8 cellular contexts compared by ENCODE assay signal in genomic region chr1:37602750-37603694, GRCh38. TPM values are rescaled to one million over a fixed set of nuclear protein-coding genes. Genes with fewer than 3 reads are reported as not detected.
DNase-seq lines count a peak whose midpoint lies in the region; ATAC-seq, FAIRE-seq and TF ChIP-seq lines count a peak whose summit lies in the region.

No MANE protein-coding gene starts in this region.

- no peaks in the 10 kb centered on the region for H3K4me1 ChIP-seq in lung (ENCODE audit: control insufficient read depth in 2 of 2, insufficient read depth in 2 of 2, low read length in 2 of 2)

- H3K27me3 ChIP-seq in lung (ENCODE audit: control insufficient read depth, insufficient read depth): no peaks in the 10 kb centered on the region

- no peak for ATAC-seq in lung (ENCODE audit: insufficient read depth, low FRiP score)

- DNase-seq in activated CD4-positive, CD25-positive, alpha-beta regulatory T cell treated with anti-CD3 and anti-CD28 coated beads, Interleukin-2, amount 50 U/mL, for 16 hours (ENCODE audit: low read depth, low spot score): peak; percentile 22
- no peak for DNase-seq in activated CD4-positive, CD25-positive, alpha-beta regulatory T cell treated with anti-CD3 and anti-CD28 coated beads, Interleukin-2, amount 50 U/mL, for 72 hours
- DNase-seq in NCI-H1092 (lab: John Stamatoyannopoulos, UW) (peak; percentile 63), T-helper 1 cell (peak in 4 of 5 donors; percentile 5 to 40 (median 32)), lung (ENCODE audit: low spot score) (no peak), urothelium cell line (ENCODE audit: low spot score) (peak; percentile 61), putamen (ENCODE audit: low spot score) (no peak)
- peak; percentile 47 for DNase-seq in central memory CD4-positive, alpha-beta T cell

- no peak for FAIRE-seq in urothelium cell line (lab: Jason Lieb, UNC)

- 39 to 46% methylated on average over 8 of the region's 8 CpGs for whole genome bisulfite sequencing in lung, 2 donors

- H3K4me3 ChIP-seq in lung: no peak overlapping the region

- H3K36me3 ChIP-seq in lung (ENCODE audit: control insufficient read depth in 2 of 2, insufficient read depth in 2 of 2, low read length in 2 of 2): no peaks in the 10 kb centered on the region

- H3K9me3 ChIP-seq in lung (ENCODE audit: control insufficient read depth in 2 of 2, insufficient read depth in 1 of 2, low read length in 1 of 2): no peaks in the 10 kb centered on the region

- no peak overlapping the region for H3K27ac ChIP-seq in lung (ENCODE audit: low read depth in 1 of 2, low read length in 1 of 2)

- TF ChIP-seq CTCF in lung (IDR thresholded peaks at IDR 0.05; ENCODE audit: control extremely low read depth, extremely low read depth): peak; percentile 36

RNA-seq across cellular contexts. Expression of gene GNL2, which starts 7.3 kb away (rescaled TPM):
- total RNA-seq in lung: 10 to 100 TPM; 41.1 to 47.5 TPM
- polyA plus RNA-seq in lung: 100 to 1,000 TPM in 1 of 2 donors, 10 to 100 TPM in 1; 39.3 to 148 TPM

RNA-seq across cellular contexts. Expression of gene RSPO1, which starts 31.7 kb away (rescaled TPM):
- total RNA-seq in lung: 1 to 10 TPM in 1 of 2 donors, under 1 TPM in 1; 0.43 to 1.7 TPM
- 1 to 10 TPM in 1 of 2 donors, under 1 TPM in 1; 0.93 to 1.4 TPM for polyA plus RNA-seq in lung

RNA-seq across cellular contexts. Expression of gene DNALI1, which starts 46.3 kb away (rescaled TPM):
- 10 to 100 TPM; 20.8 to 48.5 TPM for total RNA-seq in lung
- 10 to 100 TPM; 17.8 to 31.2 TPM for polyA plus RNA-seq in lung

RNA-seq across cellular contexts. Expression of gene SNIP1, which starts 48.9 kb away (rescaled TPM):
- 10 to 100 TPM; 14.2 to 22.4 TPM for total RNA-seq in lung
- 1 to 10 TPM; 4.5 to 5.4 TPM for polyA plus RNA-seq in lung

Comparison
In these comparisons a context has a peak if more than half of its experiments do, and no peak if none do; other contexts are left out.
1. DNase-seq: peak in activated CD4-positive, CD25-positive, alpha-beta regulatory T cell treated with anti-CD3 and anti-CD28 coated beads, Interleukin-2, amount 50 U/mL, for 16 hours (single experiment), NCI-H1092 (single experiment), T-helper 1 cell (4 of 5), central memory CD4-positive, alpha-beta T cell (single experiment) and urothelium cell line (single experiment); none in activated CD4-positive, CD25-positive, alpha-beta regulatory T cell treated with anti-CD3 and anti-CD28 coated beads, Interleukin-2, amount 50 U/mL, for 72 hours (single experiment), lung (single experiment) and putamen (single experiment).